8 cellular contexts compared by ENCODE assay signal in the genomic region with DNA sequence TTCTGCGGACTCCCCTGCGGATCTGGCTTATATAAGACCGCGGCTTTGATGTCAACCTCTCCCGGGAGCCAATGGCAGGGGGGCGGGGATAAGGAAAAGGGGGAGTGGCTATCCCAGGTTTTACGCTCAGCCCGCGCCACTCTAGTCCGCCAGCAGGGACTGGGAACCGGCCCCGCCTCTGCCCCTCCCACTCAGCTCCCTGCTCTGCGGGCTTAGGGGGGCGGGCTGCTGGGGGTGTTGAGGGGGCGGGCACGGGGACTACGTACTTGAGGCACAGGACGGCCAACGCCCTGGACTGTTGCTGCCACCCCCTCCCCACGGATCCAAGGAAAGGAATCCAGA. TPM values are rescaled to one million over a fixed set of nuclear protein-coding genes. Genes with fewer than 3 reads are reported as not detected.
DNase-seq lines count a peak whose midpoint lies in the region; ATAC-seq and TF ChIP-seq lines count a peak whose summit lies in the region.

A gene (minus strand): TSS at position 4 of the 342 bp plus-strand sequence. CDS start 219 bp downstream, outside the sequence.

- BruUV-seq in mammary epithelial cell (replicated peaks; lab: Mats Ljungman, UMichigan) = no TSS peak

- peaks cover 1% of the 10 kb centered on the region for H4K20me1 ChIP-seq in mammary epithelial cell (ENCODE audit: insufficient read depth, low read length)

- H3K79me2 ChIP-seq in mammary epithelial cell (ENCODE audit: insufficient read depth, low read length) = no peaks in the 10 kb centered on the region

- H3K9ac ChIP-seq in mammary epithelial cell (ENCODE audit: insufficient read depth, low read length) = no peak within 1 kb of the TSS

- dilution Hi-C loops in mammary epithelial cell (cut with HindIII; ENCODE audit: low sequenced_read_pairs) = no loop called here

- in situ Hi-C loops in mammary epithelial cell (cut with MboI; ENCODE audit: low sequenced_read_pairs in 2 of 2) = no loop called here

- H3K36me3 Mint-ChIP-seq in activated CD4-positive, alpha-beta memory T cell treated with anti-CD3 and anti-CD28 coated beads, Interleukin-2, amount 10 ng/mL, durations not matched to agents 7 days and 5 days (ENCODE audit: low read depth) = peaks cover 3% of the 10 kb centered on the region

- H2AFZ ChIP-seq in mammary epithelial cell (ENCODE audit: low read depth, low read length) = peak within 1 kb of the TSS; percentile 47

- DNase-seq in COLO668 (lab: John Stamatoyannopoulos, UW; ENCODE audit: unreplicated experiment) (peak; percentile 51), NCI-H146 (lab: John Stamatoyannopoulos, UW) (peak; percentile 66), mammary epithelial cell (no peak), lung (ENCODE audit: low spot score) (peak; percentile 49), T-helper 9 cell (no peak), HuH-7.5 (ENCODE audit: low spot score) (no peak)
- DNase-seq in activated CD4-positive, alpha-beta memory T cell treated with anti-CD3 and anti-CD28 coated beads, Interleukin-2, amount 10 ng/mL, durations not matched to agents 7 days and 5 days = no peak
- no peak for DNase-seq in stimulated activated CD4-positive, alpha-beta T cell treated with anti-CD3 and anti-CD28 coated beads, Interleukin-12 subunit alpha, Interleukin-12 subunit beta, amount 100 ng/mL, for 4 hours

- H3K27me3 ChIP-seq in mammary epithelial cell (ENCODE audit: insufficient read depth, low read length) (peaks cover 97% of the 10 kb centered on the region), lung (ENCODE audit: control insufficient read depth, insufficient read depth) (peaks cover 11% of the 10 kb centered on the region)

- H3K36me3 ChIP-seq in mammary epithelial cell (ENCODE audit: insufficient read depth, low read length) = no peaks in the 10 kb centered on the region
- no peaks in the 10 kb centered on the region for H3K36me3 ChIP-seq in lung (ENCODE audit: control insufficient read depth in 2 of 2, insufficient read depth in 2 of 2, low read length in 2 of 2)

- H3K4me1 ChIP-seq in mammary epithelial cell (ENCODE audit: insufficient read depth, low read length) (peaks cover 10% of the 10 kb centered on the region), lung (ENCODE audit: control insufficient read depth in 2 of 2, insufficient read depth in 2 of 2, low read length in 2 of 2) (peaks cover 0 to 37% of the 10 kb centered on the region in 2 donors)

- POLR2A ChIA-PET in activated CD4-positive, alpha-beta memory T cell treated with anti-CD3 and anti-CD28 coated beads, Interleukin-2, amount 10 ng/mL, durations not matched to agents 7 days and 5 days (lab: Charles Lee) = no interaction called here

- H3K9me3 ChIP-seq in mammary epithelial cell (replicated peaks; ENCODE audit: insufficient read depth, low read length) = no peaks in the 10 kb centered on the region
- peaks cover 0 to 14% of the 10 kb centered on the region in 2 donors for H3K9me3 ChIP-seq in lung (ENCODE audit: control insufficient read depth in 2 of 2, insufficient read depth in 1 of 2, low read length in 1 of 2)

- no peaks in the 10 kb centered on the region for H3K9me3 Mint-ChIP-seq in activated CD4-positive, alpha-beta memory T cell treated with anti-CD3 and anti-CD28 coated beads, Interleukin-2, amount 10 ng/mL, durations not matched to agents 7 days and 5 days

- H3K27me3 Mint-ChIP-seq in activated CD4-positive, alpha-beta memory T cell treated with anti-CD3 and anti-CD28 coated beads, Interleukin-2, amount 10 ng/mL, durations not matched to agents 7 days and 5 days = peaks cover 93% of the 10 kb centered on the region

- intact Hi-C loops in mammary epithelial cell (cut with micrococcal nuclease) = no loop called here

- H3K27ac Mint-ChIP-seq in activated CD4-positive, alpha-beta memory T cell treated with anti-CD3 and anti-CD28 coated beads, Interleukin-2, amount 10 ng/mL, durations not matched to agents 7 days and 5 days = no peak within 1 kb of the TSS

- CTCF ChIA-PET in mammary epithelial cell (lab: Charles Lee; ENCODE audit: low non-redundant PET) = interaction anchor here (0.6 kb wide), 1 partner anchor 15 kb away, joined by 3 read pairs; no protein-coding TSS in a partner anchor
- CTCF ChIA-PET in activated CD4-positive, alpha-beta memory T cell treated with anti-CD3 and anti-CD28 coated beads, Interleukin-2, amount 10 ng/mL, durations not matched to agents 7 days and 5 days (lab: Charles Lee) = interaction anchor here (1.9 kb wide), 1 partner anchor 406 kb away, joined by 5 read pairs; no protein-coding TSS in a partner anchor

- peak within 1 kb of the TSS; percentile 81 for H3K4me2 ChIP-seq in mammary epithelial cell (ENCODE audit: insufficient read depth, low read depth, low read length)

- ATAC-seq in lung (ENCODE audit: insufficient read depth, low FRiP score) = peak; percentile 32

- H3K4me1 Mint-ChIP-seq in activated CD4-positive, alpha-beta memory T cell treated with anti-CD3 and anti-CD28 coated beads, Interleukin-2, amount 10 ng/mL, durations not matched to agents 7 days and 5 days = peaks cover 31% of the 10 kb centered on the region

- TF ChIP-seq CTCF in mammary epithelial cell (conservative IDR thresholded peaks at IDR 0.05 in 1 of 2, IDR thresholded peaks at IDR 0.05 in 1 of 2; ENCODE audit: extremely low read depth in 1 of 2, insufficient read depth in 1 of 2, low read depth in 1 of 2, low read length in 2 of 2) (no peak), lung (IDR thresholded peaks at IDR 0.05; ENCODE audit: control extremely low read depth, extremely low read depth) (no peak)

- H3K27ac ChIP-seq in mammary epithelial cell (ENCODE audit: insufficient read depth, low read depth, low read length) (no peak within 1 kb of the TSS), lung (ENCODE audit: low read depth in 1 of 2, low read length in 1 of 2) (peak within 1 kb of the TSS in 1 of 2 donors; percentile 88)

- no peak within 1 kb of the TSS for H3K4me3 Mint-ChIP-seq in activated CD4-positive, alpha-beta memory T cell treated with anti-CD3 and anti-CD28 coated beads, Interleukin-2, amount 10 ng/mL, durations not matched to agents 7 days and 5 days

- H3K4me3 ChIP-seq in mammary epithelial cell (replicated peaks in 1 of 3; ENCODE audit: insufficient read depth in 1 of 3, low read depth in 2 of 3, low read length in 3 of 3) (peak within 1 kb of the TSS in 2 of 3 experiments; percentile 22 to 28), lung (no peak within 1 kb of the TSS)

- WGBS in mammary epithelial cell (ENCODE audit: low coverage, missing lambda C conversion rate) = 0% methylated on average over 3 of the region's 20 CpGs
- 1 to 3% methylated on average over 20 of the region's 20 CpGs for WGBS in lung, 2 donors

RNA-seq across cellular contexts. Expression of the gene that starts here (rescaled TPM):
- total RNA-seq in mammary epithelial cell = not detected
- polyA plus RNA-seq in mammary epithelial cell = not detected
- not detected for polyA minus RNA-seq in mammary epithelial cell
- total RNA-seq in lung = under 1 TPM in 1 of 2 donors, not detected in 1; 0.21 TPM
- polyA plus RNA-seq in lung = under 1 TPM; 0.02 to 0.12 TPM
- not detected for total RNA-seq in activated CD4-positive, alpha-beta memory T cell treated with anti-CD3 and anti-CD28 coated beads, Interleukin-2, amount 10 ng/mL, durations not matched to agents 7 days and 5 days

Comparison
In these comparisons a context has a peak if more than half of its experiments do, and no peak if none do; other contexts are left out.
1. Peak in DNase-seq and ATAC-seq in lung; RNA of the gene not detected or under 1 TPM.
2. DNase-seq: peak in COLO668 (single experiment) and NCI-H146 (single experiment); none in mammary epithelial cell (single experiment), T-helper 9 cell (single experiment), activated CD4-positive, alpha-beta memory T cell treated with anti-CD3 and anti-CD28 coated beads, Interleukin-2, amount 10 ng/mL, durations not matched to agents 7 days and 5 days (single experiment), stimulated activated CD4-positive, alpha-beta T cell treated with anti-CD3 and anti-CD28 coated beads, Interleukin-12 subunit alpha, Interleukin-12 subunit beta, amount 100 ng/mL, for 4 hours (single experiment) and HuH-7.5 (single experiment).